10 cellular contexts compared by ENCODE assay signal in the genomic region with DNA sequence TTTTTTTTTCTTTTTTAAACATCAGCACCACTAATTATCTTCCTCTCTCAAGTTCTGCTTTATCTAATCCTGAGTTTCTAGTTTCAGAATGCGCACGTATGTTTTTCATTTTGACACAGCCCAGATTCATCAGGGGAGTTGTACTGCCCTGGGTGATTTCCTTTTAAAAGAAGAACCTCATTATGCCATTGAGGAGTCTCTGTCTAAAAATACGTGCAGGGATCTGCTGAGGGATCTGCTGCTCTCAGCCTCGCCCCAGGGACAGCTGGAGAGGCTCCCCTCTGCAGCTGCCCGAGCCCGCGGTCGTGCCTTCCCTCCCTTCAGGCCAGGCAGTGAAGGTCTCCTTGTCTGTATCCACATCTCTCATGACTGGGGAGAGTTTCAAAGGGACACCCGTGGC.
DNase-seq lines count a peak whose midpoint lies in the region; ATAC-seq and TF ChIP-seq lines count a peak whose summit lies in the region.
"Had no signal": no experiment of that assay in that cellular context is flagged by ENCODE, and none has a peak within 500 bp of the region (broad histone marks: within the 10 kb centered on the region; RNA-seq: fewer than 3 reads in every experiment).

No MANE protein-coding gene starts in this region.

- H3K4me2 ChIP-seq in MM.1S (ENCODE audit: low read depth, low read length): peak overlapping the region; percentile 74

- peak overlapping the region; percentile 56 for H3K27ac Mint-ChIP-seq in stimulated activated naive B cell treated with anti-CD40 and anti-IgM and Interleukin-4, amounts not matched to agents 10 μg/mL and 1 μg/mL and 100 μg/mL, for 72 hours

- no peaks in the 10 kb centered on the region for H3K9me2 ChIP-seq in MM.1S (replicated peaks; ENCODE audit: insufficient read depth, low read length)

- H3K4me3 ChIP-seq in right cardiac atrium (ENCODE audit: low read length): no peak overlapping the region
- peak overlapping the region; percentile 25; the same call in 1 of the 2 replicates for H3K4me3 ChIP-seq in MM.1S (ENCODE audit: low read length)
- H3K4me3 ChIP-seq: GM23248 had no signal

- H3F3A ChIP-seq in MM.1S (ENCODE audit: insufficient read depth, low read length): peaks cover 3% of the 10 kb centered on the region; the same call in 1 of the 2 replicates

- TF ChIP-seq CTCF in MM.1S (IDR thresholded peaks at IDR 0.05; ENCODE audit: low read length): no peak

- H4K20me1 ChIP-seq in MM.1S (ENCODE audit: insufficient read depth, low read length): no peaks in the 10 kb centered on the region

- peaks cover 30 to 47% of the 10 kb centered on the region in 2 donors for H3K27me3 Mint-ChIP-seq in stimulated activated naive B cell treated with anti-CD40 and anti-IgM and Interleukin-4, amounts not matched to agents 10 μg/mL and 1 μg/mL and 100 μg/mL, for 72 hours

- H3K9me3 ChIP-seq in right cardiac atrium (ENCODE audit: control insufficient read depth, low read length): no peaks in the 10 kb centered on the region
- H3K9me3 ChIP-seq in MM.1S (replicated peaks; ENCODE audit: insufficient read depth, low read length): no peaks in the 10 kb centered on the region

- H3K79me2 ChIP-seq in MM.1S (ENCODE audit: low read length): no peaks in the 10 kb centered on the region
- H3K79me2 ChIP-seq: parathyroid adenoma had no signal

- no peaks in the 10 kb centered on the region for H3K9me3 Mint-ChIP-seq in stimulated activated naive B cell treated with anti-CD40 and anti-IgM and Interleukin-4, amounts not matched to agents 10 μg/mL and 1 μg/mL and 100 μg/mL, for 72 hours

- H3K27me3 ChIP-seq in right cardiac atrium (ENCODE audit: control insufficient read depth, insufficient read depth) (no peaks in the 10 kb centered on the region), MM.1S (replicated peaks; ENCODE audit: insufficient read depth, low read length) (no peaks in the 10 kb centered on the region)

- peak overlapping the region; percentile 19; the same call in 1 of the 2 replicates for H3K9ac ChIP-seq in MM.1S (ENCODE audit: low read length)
- H3K9ac ChIP-seq: GM23248, parathyroid adenoma had no signal

- DNase-seq in Right ventricle myocardium inferior (ENCODE audit: missing footprints) (no peak), right cardiac atrium (no peak), MM.1S (peak; percentile 46), KG1 (lab: John Stamatoyannopoulos, UW) (no peak), SIG-M5 treated with dmso at 0.1 percent for 504 hours (lab: John Stamatoyannopoulos, UW; ENCODE audit: unreplicated experiment) (no peak), GF-D8 (lab: John Stamatoyannopoulos, UW) (no peak)
- peak; percentile 31 for DNase-seq in stimulated activated naive B cell treated with anti-CD40 and anti-IgM and Interleukin-4, amounts not matched to agents 10 μg/mL and 1 μg/mL and 100 μg/mL, for 72 hours
- DNase-seq: GM23248 had no signal

- H3K4me3 Mint-ChIP-seq in stimulated activated naive B cell treated with anti-CD40 and anti-IgM and Interleukin-4, amounts not matched to agents 10 μg/mL and 1 μg/mL and 100 μg/mL, for 72 hours: no peak overlapping the region

- 63% methylated on average over 9 of the region's 9 CpGs for WGBS in right cardiac atrium

- no peak overlapping the region for H3K27ac ChIP-seq in right cardiac atrium (ENCODE audit: low read length)
- H3K27ac ChIP-seq in MM.1S (ENCODE audit: low read length): peak overlapping the region; percentile 47; the same call in 1 of the 2 replicates
- H3K27ac ChIP-seq: GM23248, parathyroid adenoma had no signal

- intact Hi-C loops in Right ventricle myocardium inferior (cut with DNase I) (no loop called here), right cardiac atrium (cut with DNase I) (no loop called here)

- H3K36me3 Mint-ChIP-seq in stimulated activated naive B cell treated with anti-CD40 and anti-IgM and Interleukin-4, amounts not matched to agents 10 μg/mL and 1 μg/mL and 100 μg/mL, for 72 hours: no peaks in the 10 kb centered on the region

- ATAC-seq in Right ventricle myocardium inferior (peak; percentile 22), right cardiac atrium (no peak), HG02571 (IDR thresholded peaks at IDR 0.05; ENCODE audit: unreplicated experiment) (peak; percentile 74)
- ATAC-seq in stimulated activated naive B cell treated with anti-CD40 and anti-IgM and Interleukin-4, amounts not matched to agents 10 μg/mL and 1 μg/mL and 100 μg/mL, for 72 hours (replicated peaks): peak; percentile 89 to 94

- peak overlapping the region; percentile 73 for H2AFZ ChIP-seq in MM.1S (ENCODE audit: low read length)
- H2AFZ ChIP-seq: GM23248, parathyroid adenoma had no signal

- H3K4me1 Mint-ChIP-seq in stimulated activated naive B cell treated with anti-CD40 and anti-IgM and Interleukin-4, amounts not matched to agents 10 μg/mL and 1 μg/mL and 100 μg/mL, for 72 hours: peaks cover 6 to 7% of the 10 kb centered on the region in 2 donors

- no peaks in the 10 kb centered on the region for H3K36me3 ChIP-seq in MM.1S (replicated peaks; ENCODE audit: insufficient read depth, low read length)

- no peaks in the 10 kb centered on the region for H3K4me1 ChIP-seq in right cardiac atrium (ENCODE audit: control insufficient read depth, insufficient read depth, low read length)
- H3K4me1 ChIP-seq in MM.1S (ENCODE audit: low read length): peaks cover 13% of the 10 kb centered on the region
- H3K4me1 ChIP-seq: parathyroid adenoma had no signal

Comparison
In these comparisons a context has a peak if more than half of its experiments do, and no peak if none do; other contexts are left out.
1. ATAC-seq: peak in Right ventricle myocardium inferior (single experiment), HG02571 (single experiment) and stimulated activated naive B cell treated with anti-CD40 and anti-IgM and Interleukin-4, amounts not matched to agents 10 μg/mL and 1 μg/mL and 100 μg/mL, for 72 hours (2 of 2); none in right cardiac atrium (0 of 2).
2. DNase-seq: peak in MM.1S (single experiment) and stimulated activated naive B cell treated with anti-CD40 and anti-IgM and Interleukin-4, amounts not matched to agents 10 μg/mL and 1 μg/mL and 100 μg/mL, for 72 hours (single experiment); none in Right ventricle myocardium inferior (single experiment), right cardiac atrium (0 of 3), KG1 (single experiment), SIG-M5 treated with dmso at 0.1 percent for 504 hours (single experiment) and GF-D8 (single experiment).